ENCODE assay signal across 8 cellular contexts in the genomic region with DNA sequence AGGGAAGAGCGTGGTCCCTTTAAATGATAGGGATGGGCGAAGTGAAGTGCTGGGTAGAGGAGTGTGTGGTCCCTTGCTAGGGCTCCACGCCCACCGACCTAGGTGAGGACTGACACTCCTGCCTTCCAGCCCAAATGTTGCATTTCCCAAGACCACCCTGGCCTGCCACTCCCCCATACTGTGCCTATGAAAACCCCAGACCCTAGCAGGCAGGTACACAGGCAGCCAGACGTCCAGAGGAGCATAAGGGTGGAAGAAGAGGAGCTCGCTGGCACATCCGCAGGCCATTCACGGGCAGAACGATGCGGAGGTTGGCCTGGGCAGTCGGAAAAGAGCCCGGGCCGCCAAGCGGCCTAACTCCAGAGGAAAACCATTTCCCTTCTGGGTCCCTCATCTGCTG. TPM values are rescaled to one million over a fixed set of nuclear protein-coding genes. Genes with fewer than 3 reads are reported as not detected.
A peak's percentile ranks its signal among the peaks of the same experiment; 100 is the strongest.
DNase-seq lines count a peak whose midpoint lies in the region; ATAC-seq, FAIRE-seq and TF ChIP-seq lines count a peak whose summit lies in the region.

No MANE protein-coding gene starts in this region.

- no peak for FAIRE-seq in D721Med (lab: Jason Lieb, UNC)

- H3K36me3 ChIP-seq in adipocyte (ENCODE audit: control insufficient read depth, insufficient read depth, low read length, severe bottlenecking) (no peaks in the 10 kb centered on the region), testis (ENCODE audit: low read depth, missing control alignments) (no peaks in the 10 kb centered on the region)

- WGBS in right cardiac atrium: 87% methylated on average over 14 of the region's 14 CpGs
- 63 to 72% methylated on average over 13 to 14 of the region's 14 CpGs for WGBS in testis, 2 donors

- no peak for ATAC-seq in right cardiac atrium
- ATAC-seq in left cardiac atrium: no peak
- ATAC-seq in memory B cell (ENCODE audit: low read depth): no peak
- no peak for ATAC-seq in HG03378 (IDR thresholded peaks at IDR 0.05; ENCODE audit: unreplicated experiment)

- no peaks in the 10 kb centered on the region for H3K27me3 Mint-ChIP-seq in memory B cell

- peak overlapping the region; percentile 97 for H3K27ac Mint-ChIP-seq in memory B cell

- no peaks in the 10 kb centered on the region for H3K9me3 Mint-ChIP-seq in memory B cell

- H3K4me3 Mint-ChIP-seq in memory B cell: peak overlapping the region; percentile 96

- H3K4me3 ChIP-seq in right cardiac atrium (ENCODE audit: low read length) (peak overlapping the region; percentile 81), adipocyte (ENCODE audit: low read length) (peak overlapping the region; percentile 100), testis (peak overlapping the region in 1 of 2 donors; percentile 98)

- H3K9me3 ChIP-seq in right cardiac atrium (ENCODE audit: control insufficient read depth, low read length) (no peaks in the 10 kb centered on the region), adipocyte (ENCODE audit: control insufficient read depth, low read length) (no peaks in the 10 kb centered on the region), testis (no peaks in the 10 kb centered on the region)

- no peaks in the 10 kb centered on the region for H3K27me3 ChIP-seq in right cardiac atrium (ENCODE audit: control insufficient read depth, insufficient read depth)
- no peaks in the 10 kb centered on the region for H3K27me3 ChIP-seq in adipocyte (replicated peaks; ENCODE audit: control insufficient read depth, insufficient read depth, low read length)
- no peaks in the 10 kb centered on the region for H3K27me3 ChIP-seq in testis

- intact Hi-C loops in right cardiac atrium (cut with DNase I) (no loop called here), left cardiac atrium (cut with DNase I) (loop anchor here in 1 of 2 donors (5.0 kb wide), 1 partner anchor 61 kb away; no protein-coding TSS in a partner anchor), testis (cut with DNase I; ENCODE audit: low total_unique reads) (no loop called here)

- TF ChIP-seq CTCF in testis (IDR thresholded peaks at IDR 0.05) (no peak), D721Med (IDR thresholded peaks at IDR 0.05; ENCODE audit: insufficient read depth, missing control alignments) (no peak)

- DNase-seq in right cardiac atrium: peak in 1 of 3 donors; percentile 40
- DNase-seq in left cardiac atrium: no peak
- no peak for DNase-seq in adipocyte (ENCODE audit: low read depth)
- DNase-seq in memory B cell (ENCODE audit: low spot score in 2 of 2): no peak
- DNase-seq in testis: no peak
- DNase-seq in D721Med (ENCODE audit: insufficient read length, low spot score): no peak
- no peak for DNase-seq in NCI-H510A treated with DMSO at 0.1 percent for 48 hours (lab: John Stamatoyannopoulos, UW)

- H3K4me1 Mint-ChIP-seq in memory B cell: peaks cover 22% of the 10 kb centered on the region

- no peak for TF ChIP-seq POLR2A in testis (IDR thresholded peaks at IDR 0.05)

- H3K9ac ChIP-seq in adipocyte (ENCODE audit: low read length): peak overlapping the region; percentile 95

- H3K4me1 ChIP-seq in right cardiac atrium (ENCODE audit: control insufficient read depth, insufficient read depth, low read length) (peaks cover 4% of the 10 kb centered on the region), adipocyte (ENCODE audit: control insufficient read depth, insufficient read depth, low read length) (peaks cover 36% of the 10 kb centered on the region), testis (peaks cover 4% of the 10 kb centered on the region)

- peaks cover 5% of the 10 kb centered on the region for H3K36me3 Mint-ChIP-seq in memory B cell

- H3K27ac ChIP-seq in right cardiac atrium (ENCODE audit: low read length): no peak overlapping the region
- no peak overlapping the region for H3K27ac ChIP-seq in testis

RNA-seq across cellular contexts. Expression of gene IPO8, which starts 0.8 kb away (rescaled TPM):
- total RNA-seq in right cardiac atrium (10 to 100 TPM; 26.5 to 30.8 (median 29.4) TPM), left cardiac atrium (10 to 100 TPM; 21.9 to 28.5 TPM), testis (10 to 100 TPM; 27.4 to 37.2 TPM)
- polyA plus RNA-seq in right cardiac atrium (7.8 TPM), testis (ENCODE audit: insufficient read depth, low read depth, low replicate concordance) (46.4 TPM)

RNA-seq across cellular contexts. Expression of gene CAPRIN2, which starts 58.3 kb away (rescaled TPM):
- total RNA-seq in right cardiac atrium (10 to 100 TPM; 23.7 to 39.6 (median 30.5) TPM), left cardiac atrium (10 to 100 TPM; 17.9 to 20.9 TPM), testis (100 to 1,000 TPM in 1 of 2 donors, 10 to 100 TPM in 1; 74.5 to 108 TPM)
- polyA plus RNA-seq in right cardiac atrium (18.6 TPM), testis (ENCODE audit: insufficient read depth, low read depth, low replicate concordance) (43.7 TPM)
